Comparison of ENCODE assay signal across 11 cellular contexts in genomic region chr19:18650048-18650435, GRCh38. TPM values are rescaled to one million over a fixed set of nuclear protein-coding genes. Genes with fewer than 3 reads are reported as not detected.
DNase-seq lines count a peak whose midpoint lies in the region; ATAC-seq and TF ChIP-seq lines count a peak whose summit lies in the region.
"Had no signal": no experiment of that assay in that cellular context is flagged by ENCODE, and none has a peak within 500 bp of the region (broad histone marks: within the 10 kb centered on the region; RNA-seq: fewer than 3 reads in every experiment).

No MANE protein-coding gene starts in this region.

- H3K9me3 ChIP-seq in endodermal cell (ENCODE audit: control insufficient read depth, low read length), result no peaks in the 10 kb centered on the region
- no peaks in the 10 kb centered on the region for H3K9me3 ChIP-seq in stomach smooth muscle (ENCODE audit: control insufficient read depth in 2 of 2, low read length in 2 of 2)

- peaks cover 24% of the 10 kb centered on the region for H3K4me1 ChIP-seq in endodermal cell (ENCODE audit: control insufficient read depth, insufficient read depth, low read length)
- peaks cover 45% of the 10 kb centered on the region for H3K4me1 ChIP-seq in stomach smooth muscle (ENCODE audit: control insufficient read depth, insufficient read depth, low read length)

- H3K4me3 ChIP-seq in endodermal cell (ENCODE audit: low read length) (peak overlapping the region; percentile 51), stomach smooth muscle (ENCODE audit: low read length in 2 of 2) (peak overlapping the region; percentile 5 to 67)

- H3K4me3 Mint-ChIP-seq in IgD-negative memory B cell (peak overlapping the region; percentile 67 to 87 (median 77)), endodermal cell (peak overlapping the region; percentile 31), memory B cell (peak overlapping the region; percentile 75)

- TF ChIP-seq CTCF in endodermal cell (conservative IDR thresholded peaks at IDR 0.05), result no peak

- no peaks in the 10 kb centered on the region for H3K27me3 ChIP-seq in endodermal cell (ENCODE audit: control insufficient read depth, insufficient read depth, low read length, poor library complexity, severe bottlenecking)
- H3K27me3 ChIP-seq in stomach smooth muscle (ENCODE audit: control insufficient read depth in 1 of 2, insufficient read depth in 2 of 2, low read length in 2 of 2), result no peaks in the 10 kb centered on the region

- peaks cover 9 to 13% (median 12%) of the 10 kb centered on the region in 3 donors for H3K4me1 Mint-ChIP-seq in IgD-negative memory B cell
- peaks cover 35% of the 10 kb centered on the region for H3K4me1 Mint-ChIP-seq in endodermal cell
- H3K4me1 Mint-ChIP-seq in memory B cell, result peaks cover 32% of the 10 kb centered on the region

- H3K9me3 Mint-ChIP-seq in IgD-negative memory B cell (no peaks in the 10 kb centered on the region), endodermal cell (no peaks in the 10 kb centered on the region), memory B cell (peaks cover 7% of the 10 kb centered on the region)

- WGBS in endodermal cell (ENCODE audit: insufficient coverage in 1 of 2, insufficient read length in 1 of 2), 2 experiments, result 27 to 45% methylated on average over 15 of the region's 15 CpGs

- H3K27me3 Mint-ChIP-seq in IgD-negative memory B cell (no peaks in the 10 kb centered on the region), endodermal cell (ENCODE audit: insufficient read depth) (no peaks in the 10 kb centered on the region), memory B cell (peaks cover 7% of the 10 kb centered on the region)

- H3K36me3 ChIP-seq in endodermal cell (ENCODE audit: control insufficient read depth, insufficient read depth, low read length), result no peaks in the 10 kb centered on the region
- H3K36me3 ChIP-seq in stomach smooth muscle (ENCODE audit: control insufficient read depth in 2 of 2, insufficient read depth in 2 of 2, low read length in 2 of 2), result peaks cover 0 to 2% of the 10 kb centered on the region in 2 donors

- H3K9ac ChIP-seq in endodermal cell (ENCODE audit: extremely low read depth, low read length, poor library complexity, severe bottlenecking) (no peak overlapping the region), stomach smooth muscle (ENCODE audit: low read length in 2 of 2) (peak overlapping the region; percentile 5 to 72)

- H3K36me3 Mint-ChIP-seq in IgD-negative memory B cell (peaks cover 6% of the 10 kb centered on the region), endodermal cell (ENCODE audit: low read depth) (peaks cover 1% of the 10 kb centered on the region), memory B cell (peaks cover 14% of the 10 kb centered on the region)

- no peak for ATAC-seq in memory B cell (ENCODE audit: low read depth)
- no peak for ATAC-seq in HG03469 (IDR thresholded peaks at IDR 0.05; ENCODE audit: unreplicated experiment)

- peak overlapping the region in 1 of 3 donors; percentile 68 for H3K27ac Mint-ChIP-seq in IgD-negative memory B cell
- peak overlapping the region; percentile 92 for H3K27ac Mint-ChIP-seq in endodermal cell
- H3K27ac Mint-ChIP-seq in memory B cell, result no peak overlapping the region

- DNase-seq in endodermal cell (peak; percentile 85), memory B cell (ENCODE audit: low spot score in 2 of 2) (no peak), NCI-H526 treated with DMSO at 0.1 percent for 48 hours (lab: John Stamatoyannopoulos, UW) (no peak), MV-4-11 (lab: John Stamatoyannopoulos, UW) (no peak), NCI-H2227 (lab: John Stamatoyannopoulos, UW; ENCODE audit: unreplicated experiment) (no peak)
- DNase-seq: DMS79 treated with DMSO at 0.1 percent for 48 hours; NCI-H1436 treated with DMSO at 0.1 percent for 48 hours; stimulated activated CD4-positive, alpha-beta T cell treated with anti-CD3 and anti-CD28 coated beads, Interleukin-15, amount 100 ng/mL, for 24 hours had no signal

- peak overlapping the region; percentile 85 for H3K27ac ChIP-seq in endodermal cell (ENCODE audit: low read depth, low read length)
- peak overlapping the region; percentile 93 for H3K27ac ChIP-seq in stomach smooth muscle (ENCODE audit: low read length)

RNA-seq across cellular contexts. Expression of gene KLHL26, which starts 13.2 kb away (rescaled TPM):
- 3.2 TPM for polyA plus RNA-seq in IgD-negative memory B cell
- total RNA-seq in endodermal cell, result 10 to 100 TPM in 1 of 2 donors, 1 to 10 TPM in 1; 9.4 to 11.2 TPM
- polyA plus RNA-seq in endodermal cell (2013, experiment 1 of 2), result 5.7 TPM
- polyA plus RNA-seq in endodermal cell (2013, experiment 2 of 2), result 5.3 TPM

RNA-seq across cellular contexts. Expression of gene CRTC1, which starts 33.4 kb away (rescaled TPM):
- 1.7 TPM for polyA plus RNA-seq in IgD-negative memory B cell
- total RNA-seq in endodermal cell, result 10 to 100 TPM; 26.6 to 29.7 TPM
- 20.4 TPM for polyA plus RNA-seq in endodermal cell (2013, experiment 1 of 2)
- polyA plus RNA-seq in endodermal cell (2013, experiment 2 of 2), result 17.5 TPM

RNA-seq across cellular contexts. Expression of gene TMEM59L, which starts 37.4 kb away (rescaled TPM):
- polyA plus RNA-seq in IgD-negative memory B cell, result not detected
- total RNA-seq in endodermal cell, result 1 to 10 TPM; 5.0 to 7.2 TPM
- polyA plus RNA-seq in endodermal cell (2013, experiment 1 of 2), result 14.1 TPM
- polyA plus RNA-seq in endodermal cell (2013, experiment 2 of 2), result 12.5 TPM

RNA-seq across cellular contexts. Expression of gene CRLF1, which starts 43.4 kb away (rescaled TPM):
- polyA plus RNA-seq in IgD-negative memory B cell, result 0.38 TPM
- total RNA-seq in endodermal cell, result 10 to 100 TPM; 10.4 to 10.5 TPM
- 9.9 TPM for polyA plus RNA-seq in endodermal cell (2013, experiment 1 of 2)
- polyA plus RNA-seq in endodermal cell (2013, experiment 2 of 2), result 11.0 TPM
